In genomic region chr18:46712406-46712805, GRCh38 we compare ENCODE assay signal across 13 cellular contexts. TPM values are rescaled to one million over a fixed set of nuclear protein-coding genes. Genes with fewer than 3 reads are reported as not detected.
DNase-seq lines count a peak whose midpoint lies in the region; ATAC-seq and TF ChIP-seq lines count a peak whose summit lies in the region.
"Had no signal": no experiment of that assay in that cellular context is flagged by ENCODE, and none has a peak within 500 bp of the region (broad histone marks: within the 10 kb centered on the region; RNA-seq: fewer than 3 reads in every experiment).

No MANE protein-coding gene starts in this region.

- no peak for TF ChIP-seq POLR2A in right lobe of liver (IDR thresholded peaks at IDR 0.05)

- H3K79me2 ChIP-seq in DOHH2 (ENCODE audit: control insufficient read depth, low read length) (no peaks in the 10 kb centered on the region), osteoblast (ENCODE audit: insufficient read depth, low read length) (no peaks in the 10 kb centered on the region)

- H3K36me3 Mint-ChIP-seq in T-cell = no peaks in the 10 kb centered on the region
- H3K36me3 Mint-ChIP-seq in WTC11 = no peaks in the 10 kb centered on the region

- H4K20me1 ChIP-seq in DOHH2 (ENCODE audit: control insufficient read depth, insufficient read depth, low read depth, low read length) = no peaks in the 10 kb centered on the region
- no peaks in the 10 kb centered on the region for H4K20me1 ChIP-seq in osteoblast (ENCODE audit: insufficient read depth, low read length)

- H3F3A ChIP-seq in DOHH2 (ENCODE audit: control insufficient read depth, insufficient read depth) = no peaks in the 10 kb centered on the region; the same call in 1 of the 2 replicates

- CTCF ChIA-PET in T-cell (lab: Charles Lee) = no interaction called here
- CTCF ChIA-PET in WTC11 (lab: Charles Lee) = no interaction called here

- 51% methylated on average over 5 of the region's 5 CpGs for WGBS in right lobe of liver (ENCODE audit: insufficient coverage, low coverage, low lambda C conversion rate, missing lambda C conversion rate)

- H3K27me3 ChIP-seq in DOHH2 (ENCODE audit: control insufficient read depth, low read length) = no peaks in the 10 kb centered on the region
- no peaks in the 10 kb centered on the region for H3K27me3 ChIP-seq in MG63
- H3K27me3 ChIP-seq in osteoblast (ENCODE audit: insufficient read depth, low read length) = no peaks in the 10 kb centered on the region
- H3K27me3 ChIP-seq in right lobe of liver = no peaks in the 10 kb centered on the region

- TF ChIP-seq CTCF in DOHH2 (IDR thresholded peaks at IDR 0.05; ENCODE audit: low read depth, low read length, poor library complexity, severe bottlenecking) = no peak
- TF ChIP-seq CTCF in fibroblast of mammary gland (conservative IDR thresholded peaks at IDR 0.05; ENCODE audit: control insufficient read depth, insufficient read depth, low read depth, low read length) = no peak
- no peak for TF ChIP-seq CTCF in osteoblast (IDR thresholded peaks at IDR 0.05; ENCODE audit: extremely low read depth, low read depth, low read length)
- TF ChIP-seq CTCF in WTC11 (IDR thresholded peaks at IDR 0.05) = no peak
- no peak for TF ChIP-seq CTCF in right lobe of liver (IDR thresholded peaks at IDR 0.05)

- intact Hi-C loops in right lobe of liver (cut with DNase I) = no loop called here

- H3K27ac ChIP-seq in DOHH2 (ENCODE audit: low read depth, low read length) = peak overlapping the region; percentile 77
- no peak overlapping the region for H3K27ac ChIP-seq in osteoblast (ENCODE audit: low read depth, low read length)
- no peak overlapping the region for H3K27ac ChIP-seq in right lobe of liver
- H3K27ac ChIP-seq: VCaP had no signal

- H3K4me1 Mint-ChIP-seq in T-cell (peaks cover 0 to 2% (median 0%) of the 10 kb centered on the region in 3 donors), WTC11 (peaks cover 11% of the 10 kb centered on the region)

- no peak overlapping the region for H2AFZ ChIP-seq in osteoblast (ENCODE audit: low read length)

- ATAC-seq in T-cell (replicated peaks in 1 of 4) = no peak
- no peak for ATAC-seq in WTC11
- no peak for ATAC-seq in right lobe of liver

- H3K9me2 ChIP-seq in DOHH2 (replicated peaks; ENCODE audit: control insufficient read depth, low read length) = no peaks in the 10 kb centered on the region

- H3K9me3 ChIP-seq in DOHH2 (ENCODE audit: control insufficient read depth, insufficient read depth, low read length) = no peaks in the 10 kb centered on the region
- H3K9me3 ChIP-seq in MG63 = no peaks in the 10 kb centered on the region
- H3K9me3 ChIP-seq in osteoblast (ENCODE audit: low read depth, low read length) = no peaks in the 10 kb centered on the region
- H3K9me3 ChIP-seq in right lobe of liver = no peaks in the 10 kb centered on the region

- no peaks in the 10 kb centered on the region for H3K9me3 Mint-ChIP-seq in T-cell
- no peaks in the 10 kb centered on the region for H3K9me3 Mint-ChIP-seq in WTC11
- H3K9me3 Mint-ChIP-seq: neural crest cell; stimulated activated naive CD8-positive, alpha-beta T cell treated with anti-CD3 and anti-CD28 coated beads, Interleukin-15, Interleukin-2, amounts not matched to agents 100 ng/mL and 50 ng/mL, for 24 hours had no signal

- H3K27ac Mint-ChIP-seq in T-cell (no peak overlapping the region), WTC11 (no peak overlapping the region)
- H3K27ac Mint-ChIP-seq: stimulated activated naive CD8-positive, alpha-beta T cell treated with anti-CD3 and anti-CD28 coated beads, Interleukin-15, Interleukin-2, amounts not matched to agents 100 ng/mL and 50 ng/mL, for 24 hours had no signal

- H3K4me3 ChIP-seq in DOHH2 (ENCODE audit: low read length) (peak overlapping the region; percentile 67), MG63 (no peak overlapping the region), fibroblast of mammary gland (ENCODE audit: control insufficient read depth, low read depth, low read length) (no peak overlapping the region), osteoblast (ENCODE audit: insufficient read depth, low read length) (no peak overlapping the region), right lobe of liver (no peak overlapping the region)

- H3K27me3 Mint-ChIP-seq in T-cell (peaks cover 3 to 6% of the 10 kb centered on the region in 2 donors), WTC11 (ENCODE audit: low read depth) (no peaks in the 10 kb centered on the region)
- H3K27me3 Mint-ChIP-seq: stimulated activated naive CD8-positive, alpha-beta T cell treated with anti-CD3 and anti-CD28 coated beads, Interleukin-15, Interleukin-2, amounts not matched to agents 100 ng/mL and 50 ng/mL, for 24 hours had no signal

- POLR2A ChIA-PET in T-cell (lab: Charles Lee) (no interaction called here), WTC11 (lab: Charles Lee) (no interaction called here)

- no peaks in the 10 kb centered on the region for H3K36me3 ChIP-seq in DOHH2 (ENCODE audit: control insufficient read depth, low read length)
- no peaks in the 10 kb centered on the region for H3K36me3 ChIP-seq in MG63
- H3K36me3 ChIP-seq in osteoblast (ENCODE audit: insufficient read depth, low read length) = no peaks in the 10 kb centered on the region
- H3K36me3 ChIP-seq in right lobe of liver = no peaks in the 10 kb centered on the region

- no peak overlapping the region for H3K4me3 Mint-ChIP-seq in T-cell
- no peak overlapping the region for H3K4me3 Mint-ChIP-seq in WTC11
- H3K4me3 Mint-ChIP-seq: neural crest cell; stimulated activated naive CD8-positive, alpha-beta T cell treated with anti-CD3 and anti-CD28 coated beads, Interleukin-15, Interleukin-2, amounts not matched to agents 100 ng/mL and 50 ng/mL, for 24 hours had no signal

- DNase-seq in MG63 (peak; percentile 98), fibroblast of mammary gland (ENCODE audit: low read depth) (peak; percentile 94), osteoblast (ENCODE audit: insufficient read length, low spot score, missing footprints) (peak; percentile 80), T-cell (no peak), WTC11 (ENCODE audit: low spot score) (no peak), right lobe of liver (no peak), inferior parietal cortex (ENCODE audit: extremely low spot score) (no peak)
- DNase-seq: KBM-7, NCI-H2107 had no signal

- H3K4me1 ChIP-seq in DOHH2 (ENCODE audit: control insufficient read depth, low read length) (peaks cover 66% of the 10 kb centered on the region), osteoblast (ENCODE audit: insufficient read depth, low read length) (peaks cover 11% of the 10 kb centered on the region), right lobe of liver (no peaks in the 10 kb centered on the region)

- peak overlapping the region; percentile 87 for H3K4me2 ChIP-seq in DOHH2 (ENCODE audit: low read length)
- peak overlapping the region; percentile 19 for H3K4me2 ChIP-seq in osteoblast (ENCODE audit: insufficient read depth, low read length)

TF ChIP-seq in WTC11, 78 proteins besides CTCF, POLR2A, EP300 and RAD21 (continues in another document):
- TF ChIP-seq ZBTB43 (CRISPR knock-in tag; IDR thresholded peaks at IDR 0.05) = no peak
- TF ChIP-seq GTF2I (CRISPR knock-in tag; conservative IDR thresholded peaks at IDR 0.05) = no peak
- no peak for TF ChIP-seq TP53 (CRISPR knock-in tag; IDR thresholded peaks at IDR 0.05)
- no peak for TF ChIP-seq AR (CRISPR knock-in tag; IDR thresholded peaks at IDR 0.05)
- TF ChIP-seq PRRX2 (CRISPR knock-in tag; IDR thresholded peaks at IDR 0.05) = no peak

RNA-seq across cellular contexts. Expression of gene ST8SIA5, which starts 44.4 kb away (rescaled TPM):
- 0.12 TPM in 1 of 2 replicates, not detected in the other for total RNA-seq in MG63 (2014; rRNA removed; shearing (Covaris generic); ENCODE audit: low replicate concordance)
- total RNA-seq in osteoblast (under 0.01 TPM in 2 replicates), T-cell (under 1 TPM in 2 of 5 donors, not detected in 3; 0.09 to 0.28 TPM), WTC11 (2021) (2.8 to 5.4 TPM (median 3.1 TPM) in 3 replicates), right lobe of liver (under 1 TPM in 2 of 6 experiments, not detected in 4; 0.07 to 0.92 TPM)

RNA-seq across cellular contexts. Expression of gene LOXHD1, which starts 55.4 kb away (rescaled TPM):
- total RNA-seq in MG63 (2014; rRNA removed; shearing (Covaris generic); ENCODE audit: low replicate concordance) = not detected in 2 replicates
- not detected in 2 replicates for total RNA-seq in osteoblast
- total RNA-seq in T-cell = under 1 TPM in 4 of 5 donors, not detected in 1; 0.07 to 0.21 (median 0.15) TPM
- 0.35 to 0.64 TPM (median 0.57 TPM) in 3 replicates for total RNA-seq in WTC11 (2021)
- not detected for total RNA-seq in right lobe of liver
- total RNA-seq: neural crest cell had no signal

Comparison
In these comparisons a context has a peak if more than half of its experiments do, and no peak if none do; other contexts are left out.
1. DNase-seq: peak in MG63 (single experiment), fibroblast of mammary gland (single experiment) and osteoblast (single experiment); none in T-cell (0 of 34), WTC11 (single experiment), right lobe of liver (0 of 3) and inferior parietal cortex (single experiment).